In genomic region chr13:58994778-58995177, GRCh38 we compare ENCODE assay signal across 15 cellular contexts.
DNase-seq lines count a peak whose midpoint lies in the region; TF ChIP-seq lines count a peak whose summit lies in the region.
"Had no signal": no experiment of that assay in that cellular context is flagged by ENCODE, and none has a peak within 500 bp of the region (broad histone marks: within the 10 kb centered on the region; RNA-seq: fewer than 3 reads in every experiment).

No MANE protein-coding gene starts in this region.

- H2AFZ ChIP-seq in OCI-LY3 (ENCODE audit: low read depth, low read length), result peak overlapping the region; percentile 62

- H3K4me3 ChIP-seq in OCI-LY3 (ENCODE audit: low read length), result no peak overlapping the region
- no peak overlapping the region for H3K4me3 ChIP-seq in epithelial cell of proximal tubule (ENCODE audit: low read depth, low read length)
- H3K4me3 ChIP-seq: BLaER1 had no signal

- H3K27ac ChIP-seq in C4-2B (no peak overlapping the region), OCI-LY3 (ENCODE audit: low read length) (no peak overlapping the region)
- H3K27ac ChIP-seq: BLaER1 had no signal

- H4K20me1 ChIP-seq in OCI-LY3 (ENCODE audit: insufficient read depth, low read length), result no peaks in the 10 kb centered on the region
- H4K20me1 ChIP-seq: BLaER1 had no signal

- H3K27me3 Mint-ChIP-seq in activated naive CD8-positive, alpha-beta T cell treated with anti-CD3 and anti-CD28 coated beads for 36 hours, result no peaks in the 10 kb centered on the region
- H3K27me3 Mint-ChIP-seq: activated naive CD8-positive, alpha-beta T cell treated with anti-CD3 and anti-CD28 coated beads, Interleukin-2, amount 10 ng/mL, durations not matched to agents 7 days and 5 days; natural killer cell treated with Interleukin-12 subunit alpha and Interleukin-12 subunit beta and Interleukin-15 and Interleukin-18, amount 100 ng/mL, for 72 hours had no signal

- H3K4me1 ChIP-seq in OCI-LY3 (ENCODE audit: low read length), result peaks cover 31% of the 10 kb centered on the region
- H3K4me1 ChIP-seq: BLaER1 had no signal

- H3K36me3 ChIP-seq in OCI-LY3 (replicated peaks; ENCODE audit: low read depth, low read length), result no peaks in the 10 kb centered on the region
- H3K36me3 ChIP-seq: BLaER1 had no signal

- H3K9me3 Mint-ChIP-seq in activated naive CD8-positive, alpha-beta T cell treated with anti-CD3 and anti-CD28 coated beads for 36 hours, result no peaks in the 10 kb centered on the region
- H3K9me3 Mint-ChIP-seq: activated naive CD8-positive, alpha-beta T cell treated with anti-CD3 and anti-CD28 coated beads, Interleukin-2, amount 10 ng/mL, durations not matched to agents 7 days and 5 days had no signal

- DNase-seq in GM10266 (ENCODE audit: extremely low spot score), result no peak
- no peak for DNase-seq in epithelial cell of proximal tubule (ENCODE audit: low read depth)
- DNase-seq in activated naive CD8-positive, alpha-beta T cell treated with anti-CD3 and anti-CD28 coated beads for 36 hours, result no peak
- DNase-seq in inferior parietal cortex (ENCODE audit: extremely low spot score), result no peak
- no peak for DNase-seq in activated CD4-positive, alpha-beta T cell treated with anti-CD3 and anti-CD28 coated beads, Interleukin-2, amount 50 U/mL, for 48 hours
- DNase-seq in retina, result no peak
- DNase-seq: activated naive CD8-positive, alpha-beta T cell treated with anti-CD3 and anti-CD28 coated beads, Interleukin-2, amount 10 ng/mL, durations not matched to agents 7 days and 5 days; activated T-cell treated with anti-CD3 and anti-CD28 coated beads for 4 hours; stimulated activated CD4-positive, alpha-beta T cell treated with anti-CD3 and anti-CD28 coated beads, Interleukin-4, amount 100 ng/mL, for 4 hours; T-helper 1 cell had no signal

- H3K9me3 ChIP-seq in OCI-LY3 (ENCODE audit: insufficient read depth, low read length), result no peaks in the 10 kb centered on the region
- H3K9me3 ChIP-seq: BLaER1 had no signal

- H3K79me2 ChIP-seq in OCI-LY3 (ENCODE audit: low read length), result no peaks in the 10 kb centered on the region

- H3K4me2 ChIP-seq in OCI-LY3 (ENCODE audit: low read length), result peak overlapping the region; percentile 42; the same call in 1 of the 2 replicates

- H3K27me3 ChIP-seq in OCI-LY3 (ENCODE audit: low read depth, low read length), result no peaks in the 10 kb centered on the region
- H3K27me3 ChIP-seq: BLaER1 had no signal

- H3K9ac ChIP-seq in OCI-LY3 (ENCODE audit: low read length), result no peak overlapping the region
- H3K9ac ChIP-seq: BLaER1 had no signal

- no peak overlapping the region for H3K4me3 Mint-ChIP-seq in activated naive CD8-positive, alpha-beta T cell treated with anti-CD3 and anti-CD28 coated beads for 36 hours
- H3K4me3 Mint-ChIP-seq: activated naive CD8-positive, alpha-beta T cell treated with anti-CD3 and anti-CD28 coated beads, Interleukin-2, amount 10 ng/mL, durations not matched to agents 7 days and 5 days; natural killer cell treated with Interleukin-12 subunit alpha and Interleukin-12 subunit beta and Interleukin-15 and Interleukin-18, amount 100 ng/mL, for 72 hours; stimulated activated effector memory CD8-positive, alpha-beta T cell treated with anti-CD3 and anti-CD28 coated beads, Interleukin-12 subunit alpha, Interleukin-12 subunit beta, amount 100 ng/mL, for 72 hours had no signal

- H3K4me1 Mint-ChIP-seq in activated naive CD8-positive, alpha-beta T cell treated with anti-CD3 and anti-CD28 coated beads for 36 hours, result no peaks in the 10 kb centered on the region
- H3K4me1 Mint-ChIP-seq: activated naive CD8-positive, alpha-beta T cell treated with anti-CD3 and anti-CD28 coated beads, Interleukin-2, amount 10 ng/mL, durations not matched to agents 7 days and 5 days; stimulated activated effector memory CD8-positive, alpha-beta T cell treated with anti-CD3 and anti-CD28 coated beads, Interleukin-12 subunit alpha, Interleukin-12 subunit beta, amount 100 ng/mL, for 72 hours had no signal

- TF ChIP-seq CTCF in C4-2B (conservative IDR thresholded peaks at IDR 0.05), result peak; percentile 20
- peak; percentile 24 for TF ChIP-seq CTCF in GM10266 (IDR thresholded peaks at IDR 0.05; ENCODE audit: control insufficient read depth, insufficient read depth, low read depth, missing control alignments)
- peak; percentile 70 for TF ChIP-seq CTCF in OCI-LY3 (IDR thresholded peaks at IDR 0.05; ENCODE audit: low read depth, low read length)
- TF ChIP-seq CTCF in epithelial cell of proximal tubule (conservative IDR thresholded peaks at IDR 0.05; ENCODE audit: low read depth, low read length), result peak; percentile 28

- no peaks in the 10 kb centered on the region for H3K36me3 Mint-ChIP-seq in activated naive CD8-positive, alpha-beta T cell treated with anti-CD3 and anti-CD28 coated beads for 36 hours
- H3K36me3 Mint-ChIP-seq: activated naive CD8-positive, alpha-beta T cell treated with anti-CD3 and anti-CD28 coated beads, Interleukin-2, amount 10 ng/mL, durations not matched to agents 7 days and 5 days; natural killer cell treated with Interleukin-12 subunit alpha and Interleukin-12 subunit beta and Interleukin-15 and Interleukin-18, amount 100 ng/mL, for 72 hours; stimulated activated effector memory CD8-positive, alpha-beta T cell treated with anti-CD3 and anti-CD28 coated beads, Interleukin-12 subunit alpha, Interleukin-12 subunit beta, amount 100 ng/mL, for 72 hours had no signal

- H3K27ac Mint-ChIP-seq in activated naive CD8-positive, alpha-beta T cell treated with anti-CD3 and anti-CD28 coated beads for 36 hours, result no peak overlapping the region
- H3K27ac Mint-ChIP-seq: activated naive CD8-positive, alpha-beta T cell treated with anti-CD3 and anti-CD28 coated beads, Interleukin-2, amount 10 ng/mL, durations not matched to agents 7 days and 5 days; natural killer cell treated with Interleukin-12 subunit alpha and Interleukin-12 subunit beta and Interleukin-15 and Interleukin-18, amount 100 ng/mL, for 72 hours; stimulated activated effector memory CD8-positive, alpha-beta T cell treated with anti-CD3 and anti-CD28 coated beads, Interleukin-12 subunit alpha, Interleukin-12 subunit beta, amount 100 ng/mL, for 72 hours had no signal

Comparison
In these comparisons a context has a peak if more than half of its experiments do, and no peak if none do; other contexts are left out.
1. CTCF ChIP-seq: peak in every context shown above with its lines; median percentile 70 in OCI-LY3; 28 in epithelial cell of proximal tubule; 24 in GM10266; 20 in C4-2B.